In the genomic region with DNA sequence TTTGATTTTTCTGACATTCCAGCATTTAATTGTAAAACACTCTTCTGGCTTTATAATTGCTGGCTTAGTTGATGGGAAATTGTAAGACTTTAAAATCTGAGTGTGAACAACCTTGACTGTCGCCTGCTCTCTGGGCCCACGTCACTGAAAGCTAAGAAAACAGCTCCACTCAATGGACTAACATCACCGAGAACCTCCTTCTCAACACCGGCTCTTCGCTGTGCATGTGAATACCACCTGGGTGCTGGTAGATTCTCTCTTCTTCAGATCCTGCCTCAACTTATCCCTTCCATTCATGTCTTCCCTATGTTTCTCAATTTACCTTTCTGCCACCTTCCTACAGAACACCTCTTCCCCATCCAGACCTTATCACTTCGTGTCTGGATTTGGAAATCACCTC, we compare ENCODE assay signal across 19 cellular contexts.
A peak's percentile ranks its signal among the peaks of the same experiment; 100 is the strongest.
DNase-seq lines count a peak whose midpoint lies in the region; ATAC-seq and TF ChIP-seq lines count a peak whose summit lies in the region.
"Had no signal": no experiment of that assay in that cellular context is flagged by ENCODE, and none has a peak within 500 bp of the region (broad histone marks: within the 10 kb centered on the region; RNA-seq: fewer than 3 reads in every experiment).

No MANE protein-coding gene starts in this region.

- no peak for TF ChIP-seq EP300 in SK-N-SH (IDR thresholded peaks at IDR 0.05; ENCODE audit: borderline replicate concordance in 1 of 2, low read depth in 1 of 2, low read length in 1 of 2)
- TF ChIP-seq EP300 in esophagus muscularis mucosa (IDR thresholded peaks at IDR 0.05) = no peak
- TF ChIP-seq EP300 in neural cell (conservative IDR thresholded peaks at IDR 0.05; ENCODE audit: poor library complexity, severe bottlenecking) = no peak

- POLR2A ChIA-PET in SK-N-SH (lab: Yijun Ruan, JAX) = no interaction called here

- H4K20me1 ChIP-seq in SK-N-SH (ENCODE audit: insufficient read depth) (no peaks in the 10 kb centered on the region), H9 (ENCODE audit: control insufficient read depth, insufficient read depth, insufficient read length) (no peaks in the 10 kb centered on the region), neural cell (ENCODE audit: insufficient read depth) (no peaks in the 10 kb centered on the region)
- H4K20me1 ChIP-seq: BLaER1 had no signal

- H3K36me3 ChIP-seq in SK-N-SH (replicated peaks in 1 of 2; ENCODE audit: control insufficient read depth in 1 of 2, insufficient read depth in 2 of 2, low read length in 1 of 2) (no peaks in the 10 kb centered on the region), esophagus muscularis mucosa (no peaks in the 10 kb centered on the region), neural cell (ENCODE audit: insufficient read depth, low read length) (no peaks in the 10 kb centered on the region)
- H3K36me3 ChIP-seq: BLaER1 had no signal

- intact Hi-C loops in esophagus muscularis mucosa (cut with DNase I) = no loop called here

- peaks cover 28 to 30% of the 10 kb centered on the region in 2 experiments for H3K4me1 Mint-ChIP-seq in H9

- H2BK5ac ChIP-seq in H9 (ENCODE audit: insufficient read length, low read length) = no peak overlapping the region

- H3K4me2 ChIP-seq in SK-N-SH (no peak overlapping the region), H9 (ENCODE audit: insufficient read depth, insufficient read length, low read length) (no peak overlapping the region), neural cell (ENCODE audit: low read length) (no peak overlapping the region)
- H3K4me2 ChIP-seq: BLaER1 had no signal

- H3K9ac ChIP-seq in SK-N-SH (no peak overlapping the region), H9 (ENCODE audit: extremely low read depth, insufficient read length, low read length) (no peak overlapping the region), neural cell (ENCODE audit: low read length) (no peak overlapping the region)
- H3K9ac ChIP-seq: BLaER1 had no signal

- TF ChIP-seq RAD21 in SK-N-SH (IDR thresholded peaks at IDR 0.05; ENCODE audit: low read length) (peak; percentile 50), neural cell (conservative IDR thresholded peaks at IDR 0.05) (no peak)

- 90% methylated on average over 6 of the region's 6 CpGs for WGBS in SK-N-SH (ENCODE audit: low lambda C conversion rate)
- no CpG with 5 or more reads among the region's 6 CpGs for WGBS in H9 (ENCODE audit: extremely low coverage, insufficient read length, low lambda C conversion rate)
- 86% methylated on average over 6 of the region's 6 CpGs for WGBS in esophagus muscularis mucosa

- no peak for TF ChIP-seq CTCF in SK-N-SH (IDR thresholded peaks at IDR 0.05)
- TF ChIP-seq CTCF in H9 (conservative IDR thresholded peaks at IDR 0.05) = no peak
- no peak for TF ChIP-seq CTCF in esophagus muscularis mucosa (IDR thresholded peaks at IDR 0.05)
- peak; percentile 14 for TF ChIP-seq CTCF in neural cell (IDR thresholded peaks at IDR 0.05; ENCODE audit: poor library complexity, severe bottlenecking)

- H3K9me3 ChIP-seq in SK-N-SH (no peaks in the 10 kb centered on the region), H9 (ENCODE audit: control insufficient read depth, low read depth, low read length) (no peaks in the 10 kb centered on the region), esophagus muscularis mucosa (peaks cover 0 to 6% (median 0%) of the 10 kb centered on the region in 4 donors), neural cell (ENCODE audit: low read length) (no peaks in the 10 kb centered on the region)
- H3K9me3 ChIP-seq: BLaER1 had no signal

- CTCF ChIA-PET in SK-N-SH (lab: Yijun Ruan, JAX) = no interaction called here

- H3K56ac ChIP-seq in H9 (ENCODE audit: insufficient read length, low read depth, low read length) = no peak overlapping the region

- no peak overlapping the region for H3K4me3 Mint-ChIP-seq in H9
- H3K4me3 Mint-ChIP-seq: CD8-positive, alpha-beta T cell; HFFc6 had no signal

- H3K79me2 ChIP-seq in SK-N-SH (ENCODE audit: insufficient read depth) = no peaks in the 10 kb centered on the region
- no peaks in the 10 kb centered on the region for H3K79me2 ChIP-seq in H9 (ENCODE audit: insufficient read depth, low read length)
- no peaks in the 10 kb centered on the region for H3K79me2 ChIP-seq in neural cell (replicated peaks; ENCODE audit: insufficient read depth, low read length)

- no peak overlapping the region for H2BK15ac ChIP-seq in H9 (ENCODE audit: low read depth, low read length)

- H4K91ac ChIP-seq in H9 (ENCODE audit: insufficient read length, low read depth, low read length) = no peak overlapping the region

- DNase-seq in SK-N-SH (no peak), H9 (no peak), esophagus muscularis mucosa (ENCODE audit: extremely low spot score) (peak; percentile 89), SW480 (ENCODE audit: low spot score) (no peak)
- DNase-seq: CD8-positive, alpha-beta T cell; DMS79 treated with DMSO at 0.1 percent for 48 hours; HFFc6; KBM-7; NCI-H1048; NCI-H1694; NCI-H2107; NCI-H345; NCI-H526; Right ventricle myocardium superior had no signal

- no peak overlapping the region for H2BK20ac ChIP-seq in H9 (ENCODE audit: low read depth, low read length, poor library complexity, severe bottlenecking)

- H3F3A ChIP-seq in SK-N-SH (replicated peaks; ENCODE audit: insufficient read depth) (no peaks in the 10 kb centered on the region), neural cell (ENCODE audit: insufficient read depth, low read length, poor library complexity, severe bottlenecking) (no peaks in the 10 kb centered on the region)

- no peak overlapping the region for H3K4me3 ChIP-seq in SK-N-SH (ENCODE audit: low read depth in 2 of 2, low read length in 1 of 2)
- no peak overlapping the region for H3K4me3 ChIP-seq in esophagus muscularis mucosa
- no peak overlapping the region for H3K4me3 ChIP-seq in neural cell (ENCODE audit: low read length)
- H3K4me3 ChIP-seq: BLaER1 had no signal

- no peak overlapping the region for H4K8ac ChIP-seq in H9 (replicated peaks; ENCODE audit: insufficient read length, low read depth, low read length)

- H3K27ac ChIP-seq in SK-N-SH (ENCODE audit: low read depth in 2 of 2, low read length in 1 of 2) = no peak overlapping the region
- H3K27ac ChIP-seq in H9 (ENCODE audit: insufficient read length, low read depth, low read length) = no peak overlapping the region
- H3K27ac ChIP-seq in esophagus muscularis mucosa (replicated peaks in 1 of 4) = no peak overlapping the region
- no peak overlapping the region for H3K27ac ChIP-seq in neural cell (ENCODE audit: low read length)
- H3K27ac ChIP-seq: BLaER1 had no signal

- no peak overlapping the region for H2BK12ac ChIP-seq in H9 (ENCODE audit: insufficient read length, low read depth, low read length)

- H3K18ac ChIP-seq in H9 (ENCODE audit: insufficient read length, low read depth, low read length) = no peak overlapping the region

- H3K27me3 Mint-ChIP-seq in H9 (ENCODE audit: low read depth) = no peaks in the 10 kb centered on the region

- no peak overlapping the region for H2BK120ac ChIP-seq in H9 (ENCODE audit: low read depth, low read length, poor library complexity, severe bottlenecking)

- H3K36me3 Mint-ChIP-seq in H9 (ENCODE audit: insufficient read depth in 1 of 3, low read depth in 3 of 3) = peaks cover 0 to 3% (median 3%) of the 10 kb centered on the region in 3 experiments; a peak in 1 of 7 replicates
- H3K36me3 Mint-ChIP-seq: CD8-positive, alpha-beta T cell had no signal

- H2AFZ ChIP-seq in SK-N-SH (ENCODE audit: low read depth) (no peak overlapping the region), H9 (ENCODE audit: low read length) (no peak overlapping the region), neural cell (ENCODE audit: low read depth, low read length) (no peak overlapping the region)

- no peaks in the 10 kb centered on the region for H3K4me1 ChIP-seq in SK-N-SH (ENCODE audit: control insufficient read depth in 1 of 2, insufficient read depth in 2 of 2, low read depth in 1 of 2, low read length in 1 of 2)
- no peaks in the 10 kb centered on the region; the same call in 1 of the 2 replicates for H3K4me1 ChIP-seq in H9 (ENCODE audit: insufficient read depth, low read length)
- H3K4me1 ChIP-seq in esophagus muscularis mucosa = peaks cover 0 to 4% (median 0%) of the 10 kb centered on the region in 4 donors

- no peaks in the 10 kb centered on the region for H3K9me2 ChIP-seq in SK-N-SH
- no peaks in the 10 kb centered on the region for H3K9me2 ChIP-seq in neural cell (ENCODE audit: insufficient read depth, low read length)

- H3K79me1 ChIP-seq in H9 (ENCODE audit: insufficient read depth, low read depth, low read length, poor library complexity, severe bottlenecking) = no peaks in the 10 kb centered on the region

- H3K14ac ChIP-seq in H9 (ENCODE audit: insufficient read depth, low read length) = no peak overlapping the region

- no peak for TF ChIP-seq POLR2A in esophagus muscularis mucosa (IDR thresholded peaks at IDR 0.05; ENCODE audit: low read depth)

- no peak overlapping the region for H3K4ac ChIP-seq in H9 (ENCODE audit: low read depth, low read length)

- H3K23ac ChIP-seq in H9 (ENCODE audit: insufficient read length, low read depth, low read length) = no peak overlapping the region

- no peak overlapping the region for H4K5ac ChIP-seq in H9 (ENCODE audit: insufficient read length, low read depth, low read length)

- H3K23me2 ChIP-seq in H9 (ENCODE audit: insufficient read length, low read depth, low read length, poor library complexity, severe bottlenecking) = no peaks in the 10 kb centered on the region

- H3K27ac Mint-ChIP-seq in H9 = peak overlapping the region in 2 of 3 experiments; percentile 0 to 30; a peak in 2 of 7 replicates
- H3K27ac Mint-ChIP-seq: CD8-positive, alpha-beta T cell; HFFc6 had no signal

- peaks cover 3% of the 10 kb centered on the region in 2 experiments; a peak in 3 of 5 replicates for H3K9me3 Mint-ChIP-seq in H9
- H3K9me3 Mint-ChIP-seq: CD8-positive, alpha-beta T cell; HFFc6 had no signal

- no peak overlapping the region for H3T11ph ChIP-seq in H9 (ENCODE audit: low read length)

- H3K27me3 ChIP-seq in SK-N-SH (ENCODE audit: insufficient read depth) = no peaks in the 10 kb centered on the region
- H3K27me3 ChIP-seq in H9 (ENCODE audit: insufficient read depth, low read length) = no peaks in the 10 kb centered on the region
- no peaks in the 10 kb centered on the region for H3K27me3 ChIP-seq in esophagus muscularis mucosa
- no peaks in the 10 kb centered on the region for H3K27me3 ChIP-seq in neural cell (ENCODE audit: insufficient read depth, low read depth, low read length)
- H3K27me3 ChIP-seq: BLaER1 had no signal

- no peak overlapping the region for H2AK5ac ChIP-seq in H9 (ENCODE audit: insufficient read length, low read length)

- ATAC-seq in SK-N-SH treated with all-trans-retinoic acid at 6 μM for 48 hours (no peak), HG03342 (IDR thresholded peaks at IDR 0.05; ENCODE audit: unreplicated experiment) (no peak), GM18517 (IDR thresholded peaks at IDR 0.05; ENCODE audit: unreplicated experiment) (no peak)
- ATAC-seq: CD8-positive, alpha-beta T cell had no signal

TF ChIP-seq in SK-N-SH, 30 proteins besides CTCF, POLR2A, EP300 and RAD21 (continues in another document):
- TF ChIP-seq MEF2A (IDR thresholded peaks at IDR 0.05; ENCODE audit: borderline replicate concordance, low read depth) = no peak

TF ChIP-seq in SK-N-SH treated with all-trans-retinoic acid at 6 μM for 48 hours, 23 proteins besides CTCF, POLR2A, EP300 and RAD21 (continues in another document):
- no peak for TF ChIP-seq TCF4 (CRISPR knock-in tag; IDR thresholded peaks at IDR 0.05; ENCODE audit: borderline replicate concordance)
